8 cellular contexts compared by ENCODE assay signal in the genomic region with DNA sequence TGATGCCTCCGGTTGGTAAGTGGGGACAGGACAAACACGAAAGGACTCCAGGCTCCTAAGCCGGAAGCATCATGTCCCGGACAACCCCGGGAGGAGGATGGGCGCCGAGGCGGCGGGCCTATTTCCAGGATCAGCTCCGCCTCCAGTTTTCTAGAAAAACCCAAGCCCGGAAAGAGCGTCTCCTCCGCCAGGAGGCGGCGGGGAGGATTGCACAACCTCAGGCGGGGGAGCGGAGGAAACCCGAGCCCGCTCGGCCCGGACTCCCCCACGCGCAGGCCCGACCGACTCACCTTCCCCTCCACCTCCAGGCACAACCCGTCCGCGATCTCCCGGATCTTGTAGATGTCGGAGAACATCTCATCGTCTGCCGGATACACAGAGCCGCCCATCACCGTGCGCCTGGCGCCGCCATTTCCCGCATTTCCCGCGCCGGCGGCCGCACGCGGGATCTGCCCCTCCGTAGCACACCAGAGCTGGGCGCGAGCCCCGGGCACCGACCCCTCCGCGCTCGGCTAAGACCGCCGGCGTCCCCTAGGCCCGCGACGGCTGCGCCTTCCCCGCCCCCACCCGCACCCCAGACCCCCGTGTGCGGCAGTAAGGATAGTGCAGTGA. TPM values are rescaled to one million over a fixed set of nuclear protein-coding genes. Genes with fewer than 3 reads are reported as not detected.
DNase-seq lines count a peak whose midpoint lies in the region; ATAC-seq and TF ChIP-seq lines count a peak whose summit lies in the region.

No MANE protein-coding gene starts in this region.

- peak; percentile 90 for DNase-seq in ACHN
- peak; percentile 52 for DNase-seq in NCI-H2227 treated with DMSO at 0.1 percent for 48 hours (lab: John Stamatoyannopoulos, UW)
- DNase-seq in activated CD4-positive, alpha-beta T cell treated with anti-CD3 and anti-CD28 coated beads for 4 hours = peak; percentile 83 to 88
- DNase-seq in chondrocyte (ENCODE audit: low spot score) = peak; percentile 95
- DNase-seq in kidney tubule cell (ENCODE audit: low spot score) = peak; percentile 93
- DNase-seq in stimulated activated CD4-positive, alpha-beta T cell treated with anti-CD3 and anti-CD28 coated beads, Interleukin-15, amount 100 ng/mL, for 48 hours (ENCODE audit: low read depth in 2 of 2) = peak; percentile 73 to 81

- H3K9me3 Mint-ChIP-seq in chondrocyte (ENCODE audit: low read depth) = no peaks in the 10 kb centered on the region

- ATAC-seq in GM18517 (IDR thresholded peaks at IDR 0.05; ENCODE audit: unreplicated experiment) = peak; percentile 36
- ATAC-seq in HG03064 (IDR thresholded peaks at IDR 0.05; ENCODE audit: low read depth, unreplicated experiment) = peak; percentile 30

- H3K27me3 Mint-ChIP-seq in chondrocyte (ENCODE audit: low read depth) = no peaks in the 10 kb centered on the region

- TF ChIP-seq CTCF in chondrocyte (IDR thresholded peaks at IDR 0.05) = peak; percentile 76

- peaks cover 41% of the 10 kb centered on the region for H3K36me3 Mint-ChIP-seq in chondrocyte (ENCODE audit: low read depth)

- in situ Hi-C loops in ACHN (cut with HindIII; ENCODE audit: low pct_ligation_motif_present, low pct_unique_long_range_greater_than_20kb, low sequenced_read_pairs) = no loop called here

- H3K27ac Mint-ChIP-seq in chondrocyte (ENCODE audit: unreplicated experiment) = peak overlapping the region; percentile 99

- peaks cover 68% of the 10 kb centered on the region for H3K4me1 Mint-ChIP-seq in chondrocyte (ENCODE audit: low read depth)

- H3K4me3 Mint-ChIP-seq in chondrocyte (ENCODE audit: unreplicated experiment) = peak overlapping the region; percentile 94

RNA-seq across cellular contexts. Expression of a gene that starts 0.5 kb away (rescaled TPM):
- 2,987 to 3,118 TPM (median 2,990 TPM) in 3 replicates for total RNA-seq in chondrocyte

Comparison
In these comparisons a context has a peak if more than half of its experiments do, and no peak if none do; other contexts are left out.
1. Peak in every context shown above with its lines: DNase-seq and ATAC-seq.